ENCODE assay signal across 13 cellular contexts in the genomic region with DNA sequence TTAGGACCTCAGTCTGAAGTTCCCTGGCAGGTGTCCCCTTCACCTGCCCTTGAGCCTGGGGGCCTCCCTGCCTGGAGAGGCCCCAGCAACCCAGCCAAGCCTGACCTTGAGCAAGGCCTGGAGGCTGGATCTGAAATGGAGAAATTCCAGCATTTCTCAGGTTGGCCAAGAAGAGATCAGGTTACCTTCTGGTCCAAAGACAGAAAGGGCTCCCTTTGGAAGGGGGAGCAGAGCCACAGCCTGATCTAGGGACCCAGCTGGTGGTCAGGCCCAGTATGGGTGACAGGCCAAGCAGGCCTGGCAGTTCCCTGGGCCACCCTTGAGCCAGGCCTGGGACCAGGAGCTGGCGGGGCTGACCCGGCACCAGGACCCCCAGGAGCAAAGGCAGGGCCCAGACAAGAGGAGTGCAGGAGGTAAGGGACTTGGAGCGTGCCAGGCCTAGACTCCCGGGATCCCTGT.
A peak's percentile ranks its signal among the peaks of the same experiment; 100 is the strongest.
DNase-seq lines count a peak whose midpoint lies in the region; ATAC-seq, FAIRE-seq and TF ChIP-seq lines count a peak whose summit lies in the region.
"Had no signal": no experiment of that assay in that cellular context is flagged by ENCODE, and none has a peak within 500 bp of the region (broad histone marks: within the 10 kb centered on the region; RNA-seq: fewer than 3 reads in every experiment).

No MANE protein-coding gene starts in this region.

- FAIRE-seq in H1 (lab: Jason Lieb, UNC) = no peak

- H2BK120ac ChIP-seq in H1 (replicated peaks; ENCODE audit: low read depth, low read length) = no peak overlapping the region

- ATAC-seq in effector memory CD8-positive, alpha-beta T cell (replicated peaks) = no peak
- no peak for ATAC-seq in stimulated activated naive CD8-positive, alpha-beta T cell treated with anti-CD3 and anti-CD28 coated beads, Interleukin-15, Interleukin-2, amounts not matched to agents 100 U/mL and 50 U/mL, for 24 hours
- no peak for ATAC-seq in GM21423 (IDR thresholded peaks at IDR 0.05; ENCODE audit: unreplicated experiment)
- ATAC-seq: activated CD4-positive, alpha-beta T cell treated with anti-CD3 and anti-CD28 coated beads for 36 hours had no signal

- H2BK15ac ChIP-seq in H1 (ENCODE audit: low read length) = 0 out of 2 replicates have a peak overlapping the region, but pooled peaks have one; percentile 18

- H3K9me3 ChIP-seq in H1 (ENCODE audit: insufficient read depth in 2 of 2, low read depth in 1 of 2, low read length in 1 of 2) (peaks cover 19 to 22% of the 10 kb centered on the region in 2 experiments), mucosa of rectum (ENCODE audit: control insufficient read depth in 2 of 2, low read length in 2 of 2) (peaks cover 0 to 5% of the 10 kb centered on the region in 2 donors), testis (no peaks in the 10 kb centered on the region)
- H3K9me3 ChIP-seq in CD4-positive, alpha-beta memory T cell (ENCODE audit: control insufficient read depth in 1 of 2, low read length in 2 of 2) = peaks cover 0 to 8% of the 10 kb centered on the region in 2 donors

- peaks cover 28 to 57% of the 10 kb centered on the region in 2 donors for H3K27me3 Mint-ChIP-seq in effector memory CD8-positive, alpha-beta T cell
- H3K27me3 Mint-ChIP-seq in CD4-positive, alpha-beta memory T cell = peaks cover 25 to 26% of the 10 kb centered on the region in 2 donors

- peaks cover 1 to 13% of the 10 kb centered on the region in 2 donors for H3K9me3 Mint-ChIP-seq in effector memory CD8-positive, alpha-beta T cell
- peaks cover 2 to 33% (median 26%) of the 10 kb centered on the region in 8 donors for H3K9me3 Mint-ChIP-seq in CD4-positive, alpha-beta memory T cell

- no peak overlapping the region for H3K27ac Mint-ChIP-seq in effector memory CD8-positive, alpha-beta T cell
- no peak overlapping the region for H3K27ac Mint-ChIP-seq in CD4-positive, alpha-beta memory T cell
- H3K27ac Mint-ChIP-seq: activated CD4-positive, alpha-beta T cell treated with anti-CD3 and anti-CD28 coated beads for 36 hours; stimulated activated naive CD8-positive, alpha-beta T cell treated with anti-CD3 and anti-CD28 coated beads, Interleukin-15, Interleukin-2, amounts not matched to agents 100 ng/mL and 50 ng/mL, for 24 hours had no signal

- H3K4me1 Mint-ChIP-seq in effector memory CD8-positive, alpha-beta T cell (ENCODE audit: low read depth in 2 of 2) = peaks cover 0 to 1% of the 10 kb centered on the region in 2 donors
- H3K4me1 Mint-ChIP-seq in CD4-positive, alpha-beta memory T cell = peaks cover 0 to 5% (median under 1%) of the 10 kb centered on the region in 4 donors
- H3K4me1 Mint-ChIP-seq: activated CD4-positive, alpha-beta T cell treated with anti-CD3 and anti-CD28 coated beads for 36 hours had no signal

- no peak overlapping the region for H3K4ac ChIP-seq in H1 (replicated peaks; ENCODE audit: insufficient read length, low read depth, low read length)

- no peak overlapping the region; the same call in 1 of the 2 replicates for H2BK5ac ChIP-seq in H1 (ENCODE audit: low read depth, low read length)

- TF ChIP-seq CTCF in H1 (IDR thresholded peaks at IDR 0.05; ENCODE audit: control extremely low read depth in 1 of 3, insufficient read depth in 1 of 3, low read depth in 1 of 3, low read length in 3 of 3) (no peak), testis (IDR thresholded peaks at IDR 0.05) (no peak)

- H3K4me3 Mint-ChIP-seq in effector memory CD8-positive, alpha-beta T cell = no peak overlapping the region
- H3K4me3 Mint-ChIP-seq in CD4-positive, alpha-beta memory T cell = no peak overlapping the region
- H3K4me3 Mint-ChIP-seq: activated CD4-positive, alpha-beta T cell treated with anti-CD3 and anti-CD28 coated beads for 36 hours; stimulated activated naive CD8-positive, alpha-beta T cell treated with anti-CD3 and anti-CD28 coated beads, Interleukin-15, Interleukin-2, amounts not matched to agents 100 ng/mL and 50 ng/mL, for 24 hours had no signal

- no peaks in the 10 kb centered on the region for H4K20me1 ChIP-seq in H1 (replicated peaks in 1 of 2; ENCODE audit: control insufficient read depth in 1 of 2, insufficient read depth in 2 of 2, low read length in 2 of 2)

- H3K4me1 ChIP-seq in H1 (replicated peaks in 1 of 4; ENCODE audit: control insufficient read depth in 3 of 4, insufficient read depth in 4 of 4, low read length in 3 of 4) = peaks cover 0 to 7% (median 0%) of the 10 kb centered on the region in 4 experiments; a peak in 3 of 7 replicates
- peaks cover 0 to 2% of the 10 kb centered on the region in 2 donors for H3K4me1 ChIP-seq in mucosa of rectum (ENCODE audit: control insufficient read depth in 2 of 2, insufficient read depth in 2 of 2, low read length in 2 of 2)
- peaks cover 38% of the 10 kb centered on the region for H3K4me1 ChIP-seq in testis
- no peaks in the 10 kb centered on the region for H3K4me1 ChIP-seq in CD4-positive, alpha-beta memory T cell (ENCODE audit: insufficient read depth, low read length)

- no peaks in the 10 kb centered on the region for H3K36me3 Mint-ChIP-seq in effector memory CD8-positive, alpha-beta T cell (ENCODE audit: insufficient read depth)
- H3K36me3 Mint-ChIP-seq in CD4-positive, alpha-beta memory T cell = peaks cover 4 to 8% of the 10 kb centered on the region in 2 donors

- H2BK12ac ChIP-seq in H1 (ENCODE audit: low read depth, low read length) = peak overlapping the region; percentile 60; the same call in 1 of the 2 replicates

- H3K4me2 ChIP-seq in H1 (ENCODE audit: insufficient read depth in 1 of 2, low read depth in 2 of 2, low read length in 2 of 2) = peak overlapping the region in 1 of 2 experiments; percentile 65; a peak in 1 of 4 replicates

- 0 out of 8 replicates have a peak, but pooled peaks cover 0 to under 1% (median 0%) of the 10 kb centered on the region in 4 experiments for H3K36me3 ChIP-seq in H1 (ENCODE audit: control insufficient read depth in 2 of 4, insufficient read depth in 4 of 4, low read length in 3 of 4)
- no peaks in the 10 kb centered on the region for H3K36me3 ChIP-seq in mucosa of rectum (ENCODE audit: control insufficient read depth in 2 of 2, insufficient read depth in 2 of 2, low read length in 2 of 2)
- H3K36me3 ChIP-seq in testis (ENCODE audit: low read depth, missing control alignments) = no peaks in the 10 kb centered on the region
- no peaks in the 10 kb centered on the region for H3K36me3 ChIP-seq in CD4-positive, alpha-beta memory T cell (ENCODE audit: insufficient read depth, low read length)

- peaks cover 7% of the 10 kb centered on the region; the same call in 1 of the 2 replicates for H3K23me2 ChIP-seq in H1 (ENCODE audit: low read depth, low read length)

- no peaks in the 10 kb centered on the region for H3K79me1 ChIP-seq in H1 (ENCODE audit: low read depth, low read length)

- peaks cover 0 to 30% (median 16%) of the 10 kb centered on the region in 4 experiments; a peak in 5 of 7 replicates for H3K27me3 ChIP-seq in H1 (replicated peaks in 1 of 4; ENCODE audit: control insufficient read depth in 3 of 4, extremely low read depth in 1 of 4, insufficient read depth in 3 of 4, low read length in 3 of 4)
- H3K27me3 ChIP-seq in mucosa of rectum (ENCODE audit: control insufficient read depth in 2 of 2, insufficient read depth in 2 of 2, low read length in 2 of 2) = peaks cover 0 to 4% of the 10 kb centered on the region in 2 donors
- no peaks in the 10 kb centered on the region for H3K27me3 ChIP-seq in testis
- H3K27me3 ChIP-seq in CD4-positive, alpha-beta memory T cell (ENCODE audit: insufficient read depth, low read length) = peaks cover 4% of the 10 kb centered on the region

- no peak overlapping the region for H4K91ac ChIP-seq in H1 (replicated peaks; ENCODE audit: insufficient read length, low read length)

- H4K5ac ChIP-seq in H1 (ENCODE audit: insufficient read length, low read depth, low read length) = no peak overlapping the region

- TF ChIP-seq RAD21 in Ishikawa (IDR thresholded peaks at IDR 0.05; ENCODE audit: low read depth) (no peak), H1 (IDR thresholded peaks at IDR 0.05 in 1 of 2, conservative IDR thresholded peaks at IDR 0.05 in 1 of 2; ENCODE audit: low read depth in 2 of 2, low read length in 2 of 2) (no peak)

- no peaks in the 10 kb centered on the region for H3K79me2 ChIP-seq in H1 (ENCODE audit: control insufficient read depth in 1 of 2, insufficient read depth in 2 of 2, low read length in 2 of 2)

- no peak overlapping the region; the same call in 1 of the 2 replicates for H3K18ac ChIP-seq in H1 (ENCODE audit: extremely low read depth, low read length)

- H2AK5ac ChIP-seq in H1 (ENCODE audit: low read depth, low read length) = no peak overlapping the region

- 88% methylated on average over 4 of the region's 4 CpGs; no CpG with 5 or more reads in 1 of the 2 experiments for WGBS in H1 (ENCODE audit: extremely low coverage in 1 of 2, insufficient coverage in 1 of 2, insufficient read length in 1 of 2, insufficient replicate concordance in 2 of 2, low coverage in 1 of 2, low lambda C conversion rate in 2 of 2, missing lambda C conversion rate in 1 of 2), 2 experiments
- 63 to 80% methylated on average over 1 to 4 of the region's 4 CpGs for WGBS in testis, 2 donors

- DNase-seq in H1 (ENCODE audit: low read depth in 1 of 2, low spot score in 2 of 2) (no peak), testis (peak; percentile 50)
- DNase-seq in effector memory CD8-positive, alpha-beta T cell = no peak
- DNase-seq in stimulated activated naive CD8-positive, alpha-beta T cell treated with anti-CD3 and anti-CD28 coated beads, Interleukin-15, Interleukin-2, amounts not matched to agents 100 U/mL and 50 U/mL, for 24 hours = no peak
- no peak for DNase-seq in CD4-positive, alpha-beta memory T cell
- DNase-seq: activated CD4-positive, alpha-beta T cell treated with anti-CD3 and anti-CD28 coated beads for 36 hours; midbrain; NCI-H446; SIG-M5 had no signal

- intact Hi-C loops in testis (cut with DNase I; ENCODE audit: low total_unique reads) = no loop called here
- intact Hi-C loops in CD4-positive, alpha-beta memory T cell (cut with micrococcal nuclease) = no loop called here

- TF ChIP-seq EP300 in Ishikawa (IDR thresholded peaks at IDR 0.05; ENCODE audit: borderline replicate concordance) (peak; percentile 36; the same call in 1 of the 2 replicates), H1 (IDR thresholded peaks at IDR 0.05; ENCODE audit: borderline replicate concordance in 1 of 2, low read depth in 2 of 2, low read length in 2 of 2) (no peak)

- H2BK20ac ChIP-seq in H1 (ENCODE audit: low read length) = no peak overlapping the region

- TF ChIP-seq POLR2A in H1 (IDR thresholded peaks at IDR 0.05; ENCODE audit: control extremely low read depth in 1 of 2, low read depth in 2 of 2, low read length in 2 of 2) (no peak), testis (IDR thresholded peaks at IDR 0.05) (no peak)

- CTCF ChIA-PET in H1 (lab: Charles Lee; ENCODE audit: partially characterized antibody) = interaction anchor here (0.8 to 1.7 kb wide), 4 partner anchors 11 to 101 kb away, joined by 4 to 5 read pairs (median 4); no protein-coding TSS in a partner anchor
- CTCF ChIA-PET in CD4-positive, alpha-beta memory T cell (lab: Charles Lee; ENCODE audit: partially characterized antibody) = no interaction called here

- H2AFZ ChIP-seq in H1 (ENCODE audit: low read length) = no peak overlapping the region

- H3K4me3 ChIP-seq in H1 (ENCODE audit: extremely low read depth in 1 of 4, insufficient read depth in 2 of 4, low read depth in 3 of 4, low read length in 4 of 4) (no peak overlapping the region), mucosa of rectum (ENCODE audit: low read length in 2 of 2) (peak overlapping the region in 1 of 2 donors; percentile 51), testis (peak overlapping the region; percentile 59 to 67)
- H3K4me3 ChIP-seq in CD4-positive, alpha-beta memory T cell (ENCODE audit: low read length in 2 of 2) = no peak overlapping the region

- POLR2A ChIA-PET in H1 (lab: Charles Lee; ENCODE audit: partially characterized antibody) = interaction anchor here (0.8 kb wide), 1 partner anchor 16 kb away, joined by 3 read pairs; no protein-coding TSS in a partner anchor
- POLR2A ChIA-PET in CD4-positive, alpha-beta memory T cell (lab: Charles Lee; ENCODE audit: partially characterized antibody) = no interaction called here

- no peak overlapping the region for H3K56ac ChIP-seq in H1 (replicated peaks; ENCODE audit: insufficient read length, low read depth, low read length)

- H4K8ac ChIP-seq in H1 (ENCODE audit: extremely low read depth, insufficient read depth, low read length) = no peak overlapping the region

- no peak overlapping the region for H3K14ac ChIP-seq in H1 (ENCODE audit: insufficient read length)

- no peak overlapping the region for H3K27ac ChIP-seq in H1 (ENCODE audit: low read depth, low read length)
- H3K27ac ChIP-seq in mucosa of rectum (ENCODE audit: low read depth in 2 of 2, low read length in 2 of 2) = peak overlapping the region; percentile 54 to 63
- H3K27ac ChIP-seq in testis = peak overlapping the region; percentile 71 to 96
- H3K27ac ChIP-seq in CD4-positive, alpha-beta memory T cell (ENCODE audit: low read depth, low read length) = no peak overlapping the region

- no peak overlapping the region for H3K9ac ChIP-seq in H1 (replicated peaks in 1 of 4; ENCODE audit: extremely low read depth in 1 of 4, low read depth in 3 of 4, low read length in 3 of 4)
- H3K9ac ChIP-seq in mucosa of rectum (ENCODE audit: low read depth in 1 of 2, low read length in 2 of 2) = peak overlapping the region; percentile 49 to 54

- H3K23ac ChIP-seq in H1 (ENCODE audit: insufficient read length) = no peak overlapping the region

Comparison
In these comparisons a context has a peak if more than half of its experiments do, and no peak if none do; other contexts are left out.
1. H3K27ac ChIP-seq: peak in mucosa of rectum (2 of 2) and testis (2 of 2); none in H1 (single experiment) and CD4-positive, alpha-beta memory T cell (single experiment).
2. H3K4me3 ChIP-seq: peak in testis (2 of 2); none in H1 (0 of 4) and CD4-positive, alpha-beta memory T cell (0 of 2).
3. H3K9ac ChIP-seq: peak in mucosa of rectum (2 of 2); none in H1 (0 of 4).